Comparison of ENCODE assay signal across 25 cellular contexts in genomic region chr3:26308454-26308853, GRCh38.
"Had no signal": no experiment of that assay in that cellular context is flagged by ENCODE, and none has a peak within 500 bp of the region (broad histone marks: within the 10 kb centered on the region; RNA-seq: fewer than 3 reads in every experiment).

No MANE protein-coding gene starts in this region.

- H3K4me1 Mint-ChIP-seq: activated CD4-positive, alpha-beta memory T cell treated with anti-CD3 and anti-CD28 coated beads, Interleukin-2, amount 10 ng/mL, durations not matched to agents 7 days and 5 days; activated CD4-positive, alpha-beta T cell treated with anti-CD3 and anti-CD28 coated beads for 36 hours; activated T-helper 17 cell treated with anti-CD3 and anti-CD28 coated beads, Interleukin-2, amount 50 U/mL, for 72 hours; T-helper 17 cell had no signal

- H3K27ac Mint-ChIP-seq: activated CD4-positive, alpha-beta memory T cell treated with anti-CD3 and anti-CD28 coated beads, Interleukin-2, amount 10 ng/mL, durations not matched to agents 7 days and 5 days; activated CD4-positive, alpha-beta T cell treated with anti-CD3 and anti-CD28 coated beads for 36 hours; activated naive CD4-positive, alpha-beta T cell treated with anti-CD3 and anti-CD28 coated beads for 36 hours; activated naive CD8-positive, alpha-beta T cell; activated T-helper 17 cell treated with anti-CD3 and anti-CD28 coated beads, Interleukin-2, amount 50 U/mL, for 72 hours; brain; T-helper 17 cell had no signal

- H3K4me3 ChIP-seq: K562 had no signal

- H3K4me3 Mint-ChIP-seq: activated CD4-positive, alpha-beta memory T cell treated with anti-CD3 and anti-CD28 coated beads, Interleukin-2, amount 10 ng/mL, durations not matched to agents 7 days and 5 days; activated CD4-positive, alpha-beta T cell treated with anti-CD3 and anti-CD28 coated beads for 36 hours; activated naive CD4-positive, alpha-beta T cell treated with anti-CD3 and anti-CD28 coated beads for 36 hours; activated naive CD8-positive, alpha-beta T cell; activated T-helper 17 cell treated with anti-CD3 and anti-CD28 coated beads, Interleukin-2, amount 50 U/mL, for 72 hours; brain; T-helper 17 cell had no signal

- DNase-seq: activated CD4-positive, alpha-beta memory T cell treated with anti-CD3 and anti-CD28 coated beads, Interleukin-2, amount 10 ng/mL, durations not matched to agents 7 days and 5 days; activated CD4-positive, alpha-beta T cell treated with anti-CD3 and anti-CD28 coated beads for 36 hours; activated CD4-positive, alpha-beta T cell treated with anti-CD3 and anti-CD28 coated beads, Interleukin-2, amount 50 U/mL, for 1 hour; activated gamma-delta T cell; activated naive CD4-positive, alpha-beta T cell treated with anti-CD3 and anti-CD28 coated beads for 36 hours; activated T-cell treated with anti-CD3 and anti-CD28 coated beads for 4 hours; activated T-cell treated with anti-CD3 and anti-CD28 coated beads, Interleukin-2, amount 50 U/mL, for 48 hours; Karpas-422; MM.1S; NCI-H1048; NCI-H1417; NCI-H1930; NCI-H345; NCI-H510A; NCI-H526 treated with DMSO at 0.1 percent for 48 hours; NCI-H82; PC-3; SHP77 treated with DMSO at 0.1 percent for 48 hours; T-helper 17 cell; T-helper 9 cell had no signal

- H3K27me3 Mint-ChIP-seq: activated CD4-positive, alpha-beta memory T cell treated with anti-CD3 and anti-CD28 coated beads, Interleukin-2, amount 10 ng/mL, durations not matched to agents 7 days and 5 days; activated CD4-positive, alpha-beta T cell treated with anti-CD3 and anti-CD28 coated beads for 36 hours; activated naive CD8-positive, alpha-beta T cell; brain; T-helper 17 cell had no signal

- H3K36me3 Mint-ChIP-seq: activated naive CD8-positive, alpha-beta T cell; brain had no signal

- H3K27ac ChIP-seq: VCaP had no signal

- ATAC-seq: activated CD4-positive, alpha-beta T cell treated with anti-CD3 and anti-CD28 coated beads for 36 hours; activated T-helper 17 cell treated with anti-CD3 and anti-CD28 coated beads, Interleukin-2, amount 50 U/mL, for 72 hours; K562; PC-3; T-helper 17 cell had no signal
